26 cellular contexts compared by ENCODE assay signal in the genomic region with DNA sequence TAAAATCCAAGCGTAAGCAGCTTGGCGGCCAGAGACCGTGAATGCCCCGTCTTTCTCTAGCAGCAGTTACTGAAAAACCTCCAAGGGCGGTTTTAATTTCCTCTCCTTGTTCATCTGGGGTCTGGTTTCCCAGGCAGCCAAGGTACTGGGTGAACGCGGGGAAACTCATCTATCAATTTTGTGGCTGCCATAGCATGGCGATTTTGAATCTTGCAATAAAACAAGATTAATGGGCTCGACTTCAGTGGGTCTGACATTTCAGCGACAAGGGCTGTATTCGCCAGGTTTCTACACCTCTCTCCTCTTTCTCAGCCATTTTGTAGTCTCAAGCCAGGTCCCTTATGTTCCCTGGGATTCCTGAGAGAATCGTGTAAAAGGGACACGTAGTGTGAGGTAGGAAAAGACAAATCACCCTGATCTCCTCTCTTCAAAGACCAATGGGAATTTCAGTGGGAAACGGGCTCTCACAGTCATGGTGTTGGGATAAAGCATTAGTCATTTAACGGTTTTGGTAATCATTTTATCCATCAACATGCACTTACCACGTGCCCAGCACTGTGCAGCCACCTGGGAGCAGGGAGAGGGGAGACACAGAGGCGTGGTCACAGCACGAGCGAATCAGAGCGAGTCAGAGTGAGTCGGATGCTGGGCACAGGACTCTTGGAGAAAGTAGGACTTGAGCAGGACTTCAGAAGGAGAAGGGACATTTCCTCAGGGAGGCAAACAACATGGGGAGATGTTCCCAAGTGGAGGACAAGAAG.
DNase-seq lines count a peak whose midpoint lies in the region; ATAC-seq and TF ChIP-seq lines count a peak whose summit lies in the region.
"Had no signal": no experiment of that assay in that cellular context is flagged by ENCODE, and none has a peak within 500 bp of the region (broad histone marks: within the 10 kb centered on the region; RNA-seq: fewer than 3 reads in every experiment).

No MANE protein-coding gene starts in this region.

- H3K4me3 ChIP-seq in mammary epithelial cell (replicated peaks in 1 of 3; ENCODE audit: insufficient read depth in 1 of 3, low read depth in 2 of 3, low read length in 3 of 3) (no peak overlapping the region), breast epithelium (no peak overlapping the region), hepatocyte (no peak overlapping the region), left lung (no peak overlapping the region)
- H3K4me3 ChIP-seq: BLaER1 treated with 17β-estradiol and CSF1 and Interleukin-3, amounts not matched to agents 10 nM and 100 nM; Peyer's patch had no signal

- no peak overlapping the region for H3K4me2 ChIP-seq in mammary epithelial cell (ENCODE audit: insufficient read depth, low read depth, low read length)
- H3K4me2 ChIP-seq in hepatocyte: peak overlapping the region; percentile 28
- H3K4me2 ChIP-seq: BLaER1 treated with 17β-estradiol and CSF1 and Interleukin-3, amounts not matched to agents 10 nM and 100 nM had no signal

- H3K4me3 Mint-ChIP-seq in type B pancreatic cell: peak overlapping the region; percentile 30
- H3K4me3 Mint-ChIP-seq: activated CD4-positive, alpha-beta T cell treated with anti-CD3 and anti-CD28 coated beads, Interleukin-2, amount 10 ng/mL, durations not matched to agents 7 days and 5 days; activated naive CD4-positive, alpha-beta T cell treated with anti-CD3 and anti-CD28 coated beads, Interleukin-2, amount 10 ng/mL, durations not matched to agents 7 days and 5 days; activated T-cell treated with anti-CD3 and anti-CD28 coated beads, Interleukin-2, amount 50 U/mL, for 72 hours; dendritic cell treated with granulocyte-macrophage colony-stimulating factor and Interleukin-4, amounts not matched to agents 40 ng/mL and 50 ng/mL, for 4 days; natural killer cell had no signal

- H3K36me3 Mint-ChIP-seq in type B pancreatic cell: no peaks in the 10 kb centered on the region
- H3K36me3 Mint-ChIP-seq: activated naive CD4-positive, alpha-beta T cell treated with anti-CD3 and anti-CD28 coated beads, Interleukin-2, amount 10 ng/mL, durations not matched to agents 7 days and 5 days; natural killer cell had no signal

- H3K36me3 ChIP-seq in mammary epithelial cell (ENCODE audit: insufficient read depth, low read length): no peaks in the 10 kb centered on the region
- no peaks in the 10 kb centered on the region for H3K36me3 ChIP-seq in breast epithelium
- no peaks in the 10 kb centered on the region for H3K36me3 ChIP-seq in hepatocyte (replicated peaks; ENCODE audit: insufficient read depth, low read depth)
- no peaks in the 10 kb centered on the region for H3K36me3 ChIP-seq in left lung
- H3K36me3 ChIP-seq: BLaER1 treated with 17β-estradiol and CSF1 and Interleukin-3, amounts not matched to agents 10 nM and 100 nM; Peyer's patch had no signal

- no peak overlapping the region for H3K9ac ChIP-seq in mammary epithelial cell (ENCODE audit: insufficient read depth, low read length)
- H3K9ac ChIP-seq: BLaER1 treated with 17β-estradiol and CSF1 and Interleukin-3, amounts not matched to agents 10 nM and 100 nM; parathyroid adenoma had no signal

- dilution Hi-C loops in mammary epithelial cell (cut with HindIII; ENCODE audit: low sequenced_read_pairs): no loop called here

- peaks cover 6% of the 10 kb centered on the region for H3K9me3 Mint-ChIP-seq in type B pancreatic cell
- H3K9me3 Mint-ChIP-seq: activated naive CD4-positive, alpha-beta T cell treated with anti-CD3 and anti-CD28 coated beads, Interleukin-2, amount 10 ng/mL, durations not matched to agents 7 days and 5 days; activated T-cell treated with anti-CD3 and anti-CD28 coated beads, Interleukin-2, amount 50 U/mL, for 72 hours; dendritic cell treated with granulocyte-macrophage colony-stimulating factor and Interleukin-4, amounts not matched to agents 40 ng/mL and 50 ng/mL, for 4 days; natural killer cell had no signal

- in situ Hi-C loops in mammary epithelial cell (cut with MboI; ENCODE audit: low sequenced_read_pairs in 2 of 2): no loop called here

- H3K9me2 ChIP-seq in hepatocyte (replicated peaks; ENCODE audit: insufficient read depth): no peaks in the 10 kb centered on the region

- H3K4me1 ChIP-seq in mammary epithelial cell (ENCODE audit: insufficient read depth, low read length) (peaks cover 4% of the 10 kb centered on the region), breast epithelium (no peaks in the 10 kb centered on the region), hepatocyte (ENCODE audit: insufficient read depth) (no peaks in the 10 kb centered on the region), left lung (no peaks in the 10 kb centered on the region)
- H3K4me1 ChIP-seq: BLaER1 treated with 17β-estradiol and CSF1 and Interleukin-3, amounts not matched to agents 10 nM and 100 nM; parathyroid adenoma; Peyer's patch had no signal

- BruUV-seq in mammary epithelial cell (replicated peaks; lab: Mats Ljungman, UMichigan): no TSS peak

- peak overlapping the region; percentile 52 for H2AFZ ChIP-seq in mammary epithelial cell (ENCODE audit: low read depth, low read length)
- no peak overlapping the region for H2AFZ ChIP-seq in hepatocyte
- H2AFZ ChIP-seq: parathyroid adenoma had no signal

- no peaks in the 10 kb centered on the region for H4K20me1 ChIP-seq in mammary epithelial cell (ENCODE audit: insufficient read depth, low read length)
- H4K20me1 ChIP-seq in hepatocyte (ENCODE audit: insufficient read depth, poor library complexity, severe bottlenecking): no peaks in the 10 kb centered on the region
- H4K20me1 ChIP-seq: BLaER1 treated with 17β-estradiol and CSF1 and Interleukin-3, amounts not matched to agents 10 nM and 100 nM had no signal

- H3K27me3 ChIP-seq in mammary epithelial cell (ENCODE audit: insufficient read depth, low read length): peaks cover 2% of the 10 kb centered on the region
- H3K27me3 ChIP-seq in breast epithelium: peaks cover 0 to 11% of the 10 kb centered on the region in 2 donors
- peaks cover 6% of the 10 kb centered on the region for H3K27me3 ChIP-seq in hepatocyte
- H3K27me3 ChIP-seq in left lung: peaks cover 0 to 20% of the 10 kb centered on the region in 2 donors
- H3K27me3 ChIP-seq: BLaER1 treated with 17β-estradiol and CSF1 and Interleukin-3, amounts not matched to agents 10 nM and 100 nM; Peyer's patch had no signal

- no peak for ATAC-seq in HG03521 (IDR thresholded peaks at IDR 0.05; ENCODE audit: unreplicated experiment)
- no peak for ATAC-seq in left lung
- ATAC-seq: activated T-cell treated with anti-CD3 and anti-CD28 coated beads, Interleukin-2, amount 50 U/mL, for 72 hours; left cardiac atrium; natural killer cell; right cardiac atrium; stimulated activated naive CD8-positive, alpha-beta T cell treated with anti-CD3 and anti-CD28 coated beads, Interleukin-15, Interleukin-2, amounts not matched to agents 100 U/mL and 50 U/mL, for 24 hours had no signal

- no peak overlapping the region for H3K27ac Mint-ChIP-seq in type B pancreatic cell
- H3K27ac Mint-ChIP-seq: activated CD4-positive, alpha-beta T cell treated with anti-CD3 and anti-CD28 coated beads, Interleukin-2, amount 10 ng/mL, durations not matched to agents 7 days and 5 days; activated naive CD4-positive, alpha-beta T cell treated with anti-CD3 and anti-CD28 coated beads, Interleukin-2, amount 10 ng/mL, durations not matched to agents 7 days and 5 days; activated T-cell treated with anti-CD3 and anti-CD28 coated beads, Interleukin-2, amount 50 U/mL, for 72 hours; dendritic cell treated with granulocyte-macrophage colony-stimulating factor and Interleukin-4, amounts not matched to agents 40 ng/mL and 50 ng/mL, for 4 days; natural killer cell had no signal

- CTCF ChIA-PET in mammary epithelial cell (lab: Charles Lee; ENCODE audit: low non-redundant PET): no interaction called here

- no peak for TF ChIP-seq POLR2A in breast epithelium (IDR thresholded peaks at IDR 0.05)

- H3K79me2 ChIP-seq in mammary epithelial cell (ENCODE audit: insufficient read depth, low read length) (no peaks in the 10 kb centered on the region), hepatocyte (no peaks in the 10 kb centered on the region)
- H3K79me2 ChIP-seq: parathyroid adenoma had no signal

- TF ChIP-seq CTCF in mammary epithelial cell (conservative IDR thresholded peaks at IDR 0.05 in 1 of 2, IDR thresholded peaks at IDR 0.05 in 1 of 2; ENCODE audit: extremely low read depth in 1 of 2, insufficient read depth in 1 of 2, low read depth in 1 of 2, low read length in 2 of 2) (no peak), breast epithelium (IDR thresholded peaks at IDR 0.05) (no peak), hepatocyte (IDR thresholded peaks at IDR 0.05; ENCODE audit: poor library complexity) (no peak), type B pancreatic cell (conservative IDR thresholded peaks at IDR 0.05) (no peak), left lung (IDR thresholded peaks at IDR 0.05) (no peak)

- DNase-seq in mammary epithelial cell (peak; percentile 3), breast epithelium (ENCODE audit: low spot score in 2 of 2) (no peak), SK-N-DZ (ENCODE audit: low spot score) (peak; percentile 9), hepatocyte (ENCODE audit: low spot score) (no peak), type B pancreatic cell (ENCODE audit: extremely low spot score, unreplicated experiment) (no peak), Kasumi-1 (lab: John Stamatoyannopoulos, UW) (no peak), left lung (no peak)
- DNase-seq: activated CD4-positive, alpha-beta T cell treated with anti-CD3 and anti-CD28 coated beads, Interleukin-2, amount 10 ng/mL, durations not matched to agents 7 days and 5 days; activated naive CD4-positive, alpha-beta T cell treated with anti-CD3 and anti-CD28 coated beads, Interleukin-2, amount 10 ng/mL, durations not matched to agents 7 days and 5 days; activated T-cell treated with anti-CD3 and anti-CD28 coated beads, Interleukin-2, amount 50 U/mL, for 72 hours; central memory CD4-positive, alpha-beta T cell; COR-L47; DND-41; left cardiac atrium; natural killer cell; NCI-H1417; NCI-H2081 treated with DMSO at 0.1 percent for 48 hours; NCI-H510A treated with DMSO at 0.1 percent for 48 hours; Peyer's patch; right cardiac atrium; stimulated activated naive CD8-positive, alpha-beta T cell treated with anti-CD3 and anti-CD28 coated beads, Interleukin-15, Interleukin-2, amounts not matched to agents 100 U/mL and 50 U/mL, for 24 hours; T-helper 2 cell had no signal

- H3K27ac ChIP-seq in mammary epithelial cell (ENCODE audit: insufficient read depth, low read depth, low read length): no peak overlapping the region
- no peak overlapping the region for H3K27ac ChIP-seq in breast epithelium
- H3K27ac ChIP-seq in hepatocyte: no peak overlapping the region
- no peak overlapping the region for H3K27ac ChIP-seq in left lung
- H3K27ac ChIP-seq: BLaER1 treated with 17β-estradiol and CSF1 and Interleukin-3, amounts not matched to agents 10 nM and 100 nM; parathyroid adenoma; Peyer's patch had no signal

- peaks cover 7% of the 10 kb centered on the region for H3K27me3 Mint-ChIP-seq in type B pancreatic cell

- 47% methylated on average over 14 of the region's 21 CpGs for WGBS in mammary epithelial cell (ENCODE audit: low coverage, missing lambda C conversion rate)
- WGBS in hepatocyte (ENCODE audit: low lambda C conversion rate, missing lambda C conversion rate): 78% methylated on average over 21 of the region's 21 CpGs

- H3K9me3 ChIP-seq in mammary epithelial cell (replicated peaks; ENCODE audit: insufficient read depth, low read length): no peaks in the 10 kb centered on the region
- H3K9me3 ChIP-seq in breast epithelium: peaks cover 3% of the 10 kb centered on the region in 2 donors
- no peaks in the 10 kb centered on the region for H3K9me3 ChIP-seq in hepatocyte (ENCODE audit: low read depth)
- H3K9me3 ChIP-seq in left lung: no peaks in the 10 kb centered on the region
- H3K9me3 ChIP-seq: Peyer's patch had no signal

- no peaks in the 10 kb centered on the region for H3K4me1 Mint-ChIP-seq in type B pancreatic cell (ENCODE audit: unreplicated experiment)
- H3K4me1 Mint-ChIP-seq: activated CD4-positive, alpha-beta T cell treated with anti-CD3 and anti-CD28 coated beads, Interleukin-2, amount 10 ng/mL, durations not matched to agents 7 days and 5 days; activated naive CD4-positive, alpha-beta T cell treated with anti-CD3 and anti-CD28 coated beads, Interleukin-2, amount 10 ng/mL, durations not matched to agents 7 days and 5 days; natural killer cell had no signal

- intact Hi-C loops in mammary epithelial cell (cut with micrococcal nuclease): no loop called here
- intact Hi-C loops in breast epithelium (cut with DNase I; ENCODE audit: low total_unique reads): no loop called here
- intact Hi-C loops in left lung (cut with DNase I): no loop called here

Comparison
In these comparisons a context has a peak if more than half of its experiments do, and no peak if none do; other contexts are left out.
1. DNase-seq: peak in mammary epithelial cell (single experiment) and SK-N-DZ (single experiment); none in breast epithelium (0 of 2), hepatocyte (single experiment), type B pancreatic cell (single experiment), Kasumi-1 (0 of 2) and left lung (0 of 2).